In the genomic region with DNA sequence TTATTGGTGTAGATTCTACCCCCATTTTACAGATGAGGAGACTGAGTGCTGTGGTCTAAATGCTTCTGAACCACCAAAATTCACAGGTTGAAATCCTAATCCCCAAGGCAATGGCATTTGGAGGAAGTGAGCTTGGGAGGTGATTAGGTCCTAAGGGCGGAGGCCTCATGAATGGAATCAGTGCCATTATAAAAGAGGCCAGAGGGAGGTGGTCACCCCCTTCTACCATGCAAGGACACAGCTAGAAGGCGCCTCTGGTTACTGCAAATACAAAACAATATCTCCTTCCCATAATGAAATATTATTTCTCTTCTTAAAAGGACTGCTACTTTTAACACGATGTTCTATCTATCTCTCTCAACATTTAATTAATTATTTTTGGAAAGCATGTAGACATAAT, we compare ENCODE assay signal across 29 cellular contexts.
"Had no signal": no experiment of that assay in that cellular context is flagged by ENCODE, and none has a peak within 500 bp of the region (broad histone marks: within the 10 kb centered on the region; RNA-seq: fewer than 3 reads in every experiment).

No MANE protein-coding gene starts in this region.

- H3K27ac ChIP-seq: brain microvascular endothelial cell, coronary artery had no signal

- ATAC-seq: activated CD8-positive, alpha-beta T cell treated with anti-CD3 and anti-CD28 coated beads for 36 hours; activated T-cell treated with anti-CD3 and anti-CD28 coated beads, Interleukin-2, amount 50 U/mL, for 4 hours; activated T-helper 17 cell treated with anti-CD3 and anti-CD28 coated beads, Interleukin-2, amount 50 U/mL, for 72 hours; esophagus mucosa had no signal

- DNase-seq: activated CD4-positive, alpha-beta T cell treated with anti-CD3 and anti-CD28 coated beads for 1 hour; activated CD4-positive, alpha-beta T cell treated with anti-CD3 and anti-CD28 coated beads for 4 hours; activated CD4-positive, alpha-beta T cell treated with anti-CD3 and anti-CD28 coated beads, Interleukin-2, amount 10 ng/mL, durations not matched to agents 7 days and 5 days; activated CD4-positive, alpha-beta T cell treated with anti-CD3 and anti-CD28 coated beads, Interleukin-2, amount 50 U/mL, for 48 hours; activated CD8-positive, alpha-beta memory T cell treated with anti-CD3 and anti-CD28 coated beads for 24 hours; activated CD8-positive, alpha-beta T cell treated with anti-CD3 and anti-CD28 coated beads for 36 hours; activated effector memory CD4-positive, alpha-beta T cell treated with Interleukin-2 at 50 U/mL for 16 hours; activated gamma-delta T cell treated with Interleukin-2 at 50 U/mL for 16 hours; activated naive CD4-positive, alpha-beta T cell treated with anti-CD3 and anti-CD28 coated beads, Interleukin-2, amount 50 U/mL, for 16 hours; activated naive CD4-positive, alpha-beta T cell treated with Interleukin-2 at 50 U/mL for 16 hours; activated T-cell treated with anti-CD3 and anti-CD28 coated beads, Interleukin-2, amount 50 U/mL, for 4 hours; amniotic stem cell; anterior cingulate cortex; brain microvascular endothelial cell; dorsolateral prefrontal cortex; effector memory CD4-positive, alpha-beta T cell; endodermal cell; foreskin fibroblast; head of caudate nucleus; T-helper 2 cell had no signal

- H3K4me1 Mint-ChIP-seq: activated CD4-positive, alpha-beta T cell treated with anti-CD3 and anti-CD28 coated beads, Interleukin-2, amount 10 ng/mL, durations not matched to agents 7 days and 5 days; activated T-helper 17 cell treated with anti-CD3 and anti-CD28 coated beads, Interleukin-2, amount 50 U/mL, for 72 hours; central memory CD8-positive, alpha-beta T cell; endodermal cell had no signal

- H3K4me3 Mint-ChIP-seq: activated CD4-positive, alpha-beta T cell treated with anti-CD3 and anti-CD28 coated beads, Interleukin-2, amount 10 ng/mL, durations not matched to agents 7 days and 5 days; activated CD8-positive, alpha-beta T cell treated with anti-CD3 and anti-CD28 coated beads for 36 hours; activated naive CD8-positive, alpha-beta T cell; activated T-cell treated with anti-CD3 and anti-CD28 coated beads, Interleukin-2, amount 50 U/mL, for 4 hours; activated T-helper 17 cell treated with anti-CD3 and anti-CD28 coated beads, Interleukin-2, amount 50 U/mL, for 72 hours; central memory CD8-positive, alpha-beta T cell; dendritic cell treated with granulocyte-macrophage colony-stimulating factor and Interleukin-4, amounts not matched to agents 40 ng/mL and 50 ng/mL, for 4 days; endodermal cell had no signal

- H3K36me3 ChIP-seq: brain microvascular endothelial cell had no signal

- H3K27me3 ChIP-seq: brain microvascular endothelial cell, dorsolateral prefrontal cortex had no signal

- FAIRE-seq: astrocyte, bronchial epithelial cell, frontal cortex had no signal

- H3K27ac Mint-ChIP-seq: activated CD4-positive, alpha-beta T cell treated with anti-CD3 and anti-CD28 coated beads, Interleukin-2, amount 10 ng/mL, durations not matched to agents 7 days and 5 days; activated CD8-positive, alpha-beta T cell treated with anti-CD3 and anti-CD28 coated beads for 36 hours; activated naive CD8-positive, alpha-beta T cell; activated T-helper 17 cell treated with anti-CD3 and anti-CD28 coated beads, Interleukin-2, amount 50 U/mL, for 72 hours; dendritic cell treated with granulocyte-macrophage colony-stimulating factor and Interleukin-4, amounts not matched to agents 40 ng/mL and 50 ng/mL, for 4 days; endodermal cell had no signal

- H3K27me3 Mint-ChIP-seq: activated CD4-positive, alpha-beta T cell treated with anti-CD3 and anti-CD28 coated beads, Interleukin-2, amount 10 ng/mL, durations not matched to agents 7 days and 5 days; activated T-helper 17 cell treated with anti-CD3 and anti-CD28 coated beads, Interleukin-2, amount 50 U/mL, for 72 hours; central memory CD8-positive, alpha-beta T cell; dendritic cell treated with granulocyte-macrophage colony-stimulating factor and Interleukin-4, amounts not matched to agents 40 ng/mL and 50 ng/mL, for 4 days had no signal

- H3K9me3 Mint-ChIP-seq: central memory CD8-positive, alpha-beta T cell; dendritic cell treated with granulocyte-macrophage colony-stimulating factor and Interleukin-4, amounts not matched to agents 40 ng/mL and 50 ng/mL, for 4 days had no signal

- H3K4me3 ChIP-seq: coronary artery, dorsolateral prefrontal cortex had no signal
